Comparison of ENCODE assay signal across 13 cellular contexts in the genomic region with DNA sequence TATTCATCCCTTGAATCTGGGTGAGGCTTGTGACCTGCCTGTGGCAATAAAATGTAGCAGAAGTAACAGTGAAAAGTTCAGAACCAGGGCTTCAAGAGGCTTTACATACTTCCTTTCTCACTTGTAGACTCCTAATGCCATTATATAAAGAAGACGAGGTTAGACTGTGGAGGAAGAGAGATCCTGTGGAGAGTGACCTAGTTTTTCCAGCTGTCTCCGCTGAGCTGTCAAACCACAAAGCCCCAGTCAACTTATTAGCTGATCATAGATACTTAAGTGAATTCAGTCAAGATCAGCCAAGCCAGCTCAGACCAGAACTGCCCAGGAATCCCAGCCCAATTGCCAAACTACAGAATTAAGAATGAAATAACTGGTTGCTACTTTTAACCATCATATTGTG.
DNase-seq lines count a peak whose midpoint lies in the region; ATAC-seq lines count a peak whose summit lies in the region.
"Had no signal": no experiment of that assay in that cellular context is flagged by ENCODE, and none has a peak within 500 bp of the region (broad histone marks: within the 10 kb centered on the region; RNA-seq: fewer than 3 reads in every experiment).

No MANE protein-coding gene starts in this region.

- H3K36me3 Mint-ChIP-seq in activated naive CD8-positive, alpha-beta T cell treated with anti-CD3 and anti-CD28 coated beads for 36 hours = no peaks in the 10 kb centered on the region

- no peak overlapping the region for H3K4me3 Mint-ChIP-seq in activated naive CD8-positive, alpha-beta T cell treated with anti-CD3 and anti-CD28 coated beads for 36 hours
- H3K4me3 Mint-ChIP-seq: HFFc6 had no signal

- no peaks in the 10 kb centered on the region for H3K27me3 Mint-ChIP-seq in activated naive CD8-positive, alpha-beta T cell treated with anti-CD3 and anti-CD28 coated beads for 36 hours

- no peak overlapping the region for H3K27ac Mint-ChIP-seq in activated naive CD8-positive, alpha-beta T cell treated with anti-CD3 and anti-CD28 coated beads for 36 hours
- H3K27ac Mint-ChIP-seq: HFFc6 had no signal

- no peaks in the 10 kb centered on the region for H4K20me1 ChIP-seq in BLaER1

- H3K4me3 ChIP-seq in BLaER1 (no peak overlapping the region), neuron (ENCODE audit: low read length) (no peak overlapping the region)
- H3K4me3 ChIP-seq: hepatocyte had no signal

- H3K4me1 ChIP-seq in BLaER1 (peaks cover 17% of the 10 kb centered on the region), neuron (ENCODE audit: insufficient read depth, low read length) (peaks cover 3% of the 10 kb centered on the region)
- H3K4me1 ChIP-seq: Caco-2 had no signal

- peaks cover 9% of the 10 kb centered on the region for H3K4me1 Mint-ChIP-seq in activated naive CD8-positive, alpha-beta T cell treated with anti-CD3 and anti-CD28 coated beads for 36 hours

- no peaks in the 10 kb centered on the region for H3K9me3 Mint-ChIP-seq in activated naive CD8-positive, alpha-beta T cell treated with anti-CD3 and anti-CD28 coated beads for 36 hours
- H3K9me3 Mint-ChIP-seq: HFFc6 had no signal

- peak overlapping the region; percentile 30 for H2AFZ ChIP-seq in neuron (ENCODE audit: low read depth, low read length)
- H2AFZ ChIP-seq: hepatocyte had no signal

- H3K27me3 ChIP-seq in BLaER1 (no peaks in the 10 kb centered on the region), neuron (ENCODE audit: insufficient read depth, low read length) (no peaks in the 10 kb centered on the region)
- H3K27me3 ChIP-seq: hepatocyte had no signal

- H3K9ac ChIP-seq in BLaER1 = no peak overlapping the region

- H3K27ac ChIP-seq in BLaER1 (no peak overlapping the region), caudate nucleus (ENCODE audit: low read depth, low read length) (no peak overlapping the region)
- H3K27ac ChIP-seq: hepatocyte had no signal

- no peaks in the 10 kb centered on the region for H3K36me3 ChIP-seq in BLaER1
- H3K36me3 ChIP-seq in neuron (ENCODE audit: insufficient read depth, low read length) = no peaks in the 10 kb centered on the region

- H3K4me2 ChIP-seq in BLaER1 = peak overlapping the region; percentile 46
- H3K4me2 ChIP-seq: hepatocyte had no signal

- H3K9me3 ChIP-seq in BLaER1 (no peaks in the 10 kb centered on the region), neuron (ENCODE audit: low read length) (no peaks in the 10 kb centered on the region)
- H3K9me3 ChIP-seq: Caco-2 had no signal

- DNase-seq in activated naive CD8-positive, alpha-beta T cell treated with anti-CD3 and anti-CD28 coated beads for 36 hours = peak; percentile 12
- no peak for DNase-seq in left lobe of liver (ENCODE audit: low spot score)
- DNase-seq in NCI-H1436 treated with DMSO at 0.1 percent for 48 hours (lab: John Stamatoyannopoulos, UW) = no peak
- DNase-seq in caudate nucleus (lab: John Stamatoyannopoulos, UW) = no peak
- DNase-seq: activated gamma-delta T cell treated with Interleukin-2 at 50 U/mL for 16 hours, Caco-2, HFFc6, NCI-H69 had no signal

- ATAC-seq in HG02610 (IDR thresholded peaks at IDR 0.05; ENCODE audit: unreplicated experiment) = peak; percentile 70
- ATAC-seq in left lobe of liver = no peak
- ATAC-seq in HG02623 (IDR thresholded peaks at IDR 0.05; ENCODE audit: unreplicated experiment) = no peak
